Comparison of ENCODE assay signal across 17 cellular contexts in genomic region chrX:130184857-130185256, GRCh38.
"Had no signal": no experiment of that assay in that cellular context is flagged by ENCODE, and none has a peak within 500 bp of the region (broad histone marks: within the 10 kb centered on the region; RNA-seq: fewer than 3 reads in every experiment).

No MANE protein-coding gene starts in this region.

- H3K27ac Mint-ChIP-seq: memory B cell, nephron, type B pancreatic cell had no signal

- H3K36me3 Mint-ChIP-seq: memory B cell, type B pancreatic cell had no signal

- DNase-seq: activated CD4-positive, alpha-beta T cell treated with anti-CD3 and anti-CD28 coated beads, Interleukin-2, amount 50 U/mL, for 48 hours; caudate nucleus; colonic mucosa; foreskin melanocyte; heart left ventricle; occipital lobe; right lobe of liver; SHP77 treated with DMSO at 0.1 percent for 48 hours; spleen; stimulated activated CD4-positive, alpha-beta T cell treated with anti-CD3 and anti-CD28 coated beads, Interleukin-2, amount 100 ng/mL, for 24 hours; stimulated activated naive CD4-positive, alpha-beta T cell treated with Interleukin-2 at 50 U/mL for 16 hours; T-helper 9 cell had no signal

- H3K4me3 Mint-ChIP-seq: memory B cell, nephron, type B pancreatic cell had no signal

- H3K9me3 Mint-ChIP-seq: activated T-helper 2 cell treated with anti-CD3 and anti-CD28 coated beads, Interferon-gamma antibody, Interleukin-2, Interleukin-4, amounts not matched to agents 10 μg/mL and 5 μg/mL and 100 μg/mL, durations not matched to agents 14 hours and 24 hours and 36 hours; memory B cell; type B pancreatic cell had no signal

- ATAC-seq: heart left ventricle, left lobe of liver, right lobe of liver had no signal

- H3K27me3 Mint-ChIP-seq: memory B cell, type B pancreatic cell had no signal
